ENCODE assay signal across 14 cellular contexts in the genomic region with DNA sequence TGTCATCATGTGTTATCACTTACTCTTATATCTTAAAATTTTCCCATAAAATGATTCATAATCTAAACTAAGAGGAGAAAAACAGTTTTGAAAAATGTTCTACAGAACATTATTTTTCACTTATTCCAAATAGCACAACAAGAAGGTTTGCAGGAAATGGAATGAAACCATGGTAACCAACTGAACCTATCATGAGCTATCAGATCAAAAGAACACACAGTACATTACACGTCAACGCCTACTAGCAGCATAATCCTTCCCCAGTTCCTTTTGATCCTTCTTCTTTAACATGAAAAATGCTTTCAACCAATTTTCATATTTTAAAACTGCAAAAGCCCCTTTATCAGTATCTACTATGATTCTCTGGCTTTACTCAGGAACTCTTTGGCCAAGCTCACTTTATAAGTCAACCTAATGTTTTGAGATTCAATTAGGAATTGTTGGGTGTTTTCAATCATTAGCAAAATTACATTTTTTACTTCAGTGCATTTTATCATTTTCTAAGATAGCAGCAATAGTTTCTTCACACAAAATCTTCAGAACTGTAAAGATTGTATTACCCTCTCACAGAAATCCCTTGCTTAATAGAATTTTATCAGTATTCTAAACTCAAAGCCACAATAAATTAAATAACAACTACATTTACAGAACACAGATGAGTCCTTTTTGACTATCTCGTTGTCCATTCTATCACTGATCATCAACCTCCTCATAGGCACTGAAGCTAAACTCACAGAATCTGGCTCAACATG.
DNase-seq lines count a peak whose midpoint lies in the region; ATAC-seq and TF ChIP-seq lines count a peak whose summit lies in the region.
"Had no signal": no experiment of that assay in that cellular context is flagged by ENCODE, and none has a peak within 500 bp of the region (broad histone marks: within the 10 kb centered on the region; RNA-seq: fewer than 3 reads in every experiment).

No MANE protein-coding gene starts in this region.

- H3K9me2 ChIP-seq in Loucy (replicated peaks; ENCODE audit: low read depth, low read length): no peaks in the 10 kb centered on the region

- no peak overlapping the region for H3K27ac Mint-ChIP-seq in stimulated activated memory B cell treated with anti-CD40 and anti-IgM and Interleukin-4, amounts not matched to agents 10 μg/mL and 1 μg/mL and 100 μg/mL, for 72 hours
- H3K27ac Mint-ChIP-seq: T-helper 1 cell treated with Interleukin-12 subunit alpha and Interleukin-12 subunit beta and Interleukin-4 antibody, amounts not matched to agents 30 μg/mL and 1 μg/mL, for 36 hours had no signal

- H3K9ac ChIP-seq in BLaER1: no peak overlapping the region
- H3K9ac ChIP-seq in Loucy (ENCODE audit: low read depth, low read length, poor library complexity, severe bottlenecking): no peak overlapping the region

- no peaks in the 10 kb centered on the region for H3F3A ChIP-seq in Loucy (ENCODE audit: low read depth)

- no peaks in the 10 kb centered on the region for H3K9me3 Mint-ChIP-seq in stimulated activated memory B cell treated with anti-CD40 and anti-IgM and Interleukin-4, amounts not matched to agents 10 μg/mL and 1 μg/mL and 100 μg/mL, for 72 hours
- H3K9me3 Mint-ChIP-seq: T-helper 1 cell treated with Interleukin-12 subunit alpha and Interleukin-12 subunit beta and Interleukin-4 antibody, amounts not matched to agents 30 μg/mL and 1 μg/mL, for 36 hours had no signal

- H3K36me3 Mint-ChIP-seq in stimulated activated memory B cell treated with anti-CD40 and anti-IgM and Interleukin-4, amounts not matched to agents 10 μg/mL and 1 μg/mL and 100 μg/mL, for 72 hours: no peaks in the 10 kb centered on the region

- H3K27me3 ChIP-seq in BLaER1: no peaks in the 10 kb centered on the region
- H3K27me3 ChIP-seq in Loucy (ENCODE audit: insufficient read depth, low read length, poor library complexity, severe bottlenecking): no peaks in the 10 kb centered on the region
- no peaks in the 10 kb centered on the region for H3K27me3 ChIP-seq in brain microvascular endothelial cell (replicated peaks)

- H2AFZ ChIP-seq in Loucy (ENCODE audit: low read length): peak overlapping the region; percentile 49

- H3K4me3 ChIP-seq in BLaER1: no peak overlapping the region
- H3K4me3 ChIP-seq in Loucy (ENCODE audit: low read length, poor library complexity, severe bottlenecking): no peak overlapping the region
- no peak overlapping the region for H3K4me3 ChIP-seq in brain microvascular endothelial cell (ENCODE audit: low read depth, low read length)
- H3K4me3 ChIP-seq: lung had no signal

- H3K4me3 Mint-ChIP-seq in stimulated activated memory B cell treated with anti-CD40 and anti-IgM and Interleukin-4, amounts not matched to agents 10 μg/mL and 1 μg/mL and 100 μg/mL, for 72 hours: no peak overlapping the region
- H3K4me3 Mint-ChIP-seq: T-helper 1 cell treated with Interleukin-12 subunit alpha and Interleukin-12 subunit beta and Interleukin-4 antibody, amounts not matched to agents 30 μg/mL and 1 μg/mL, for 36 hours had no signal

- ATAC-seq in stimulated activated memory B cell treated with anti-CD40 and anti-IgM and Interleukin-4, amounts not matched to agents 10 μg/mL and 1 μg/mL and 100 μg/mL, for 72 hours: no peak
- ATAC-seq in HG02840 (IDR thresholded peaks at IDR 0.05; ENCODE audit: low FRiP score, unreplicated experiment): no peak

- H3K4me1 ChIP-seq in BLaER1: peaks cover 19% of the 10 kb centered on the region
- H3K4me1 ChIP-seq in Loucy (ENCODE audit: insufficient read depth, low read length, poor library complexity, severe bottlenecking): peaks cover 17% of the 10 kb centered on the region

- H3K36me3 ChIP-seq in BLaER1: no peaks in the 10 kb centered on the region
- H3K36me3 ChIP-seq in Loucy (ENCODE audit: insufficient read depth, low read length): no peaks in the 10 kb centered on the region
- no peaks in the 10 kb centered on the region for H3K36me3 ChIP-seq in brain microvascular endothelial cell (replicated peaks)

- in situ Hi-C loops in brain microvascular endothelial cell (cut with HindIII; ENCODE audit: low pct_ligation_motif_present, low sequenced_read_pairs): no loop called here

- H3K79me2 ChIP-seq in Loucy (ENCODE audit: insufficient read depth, low read length): no peaks in the 10 kb centered on the region

- H3K4me2 ChIP-seq in BLaER1 (peak overlapping the region; percentile 17; the same call in 1 of the 2 replicates), Loucy (ENCODE audit: low read depth, low read length, poor library complexity, severe bottlenecking) (peak overlapping the region; percentile 45)

- peak; percentile 6 for DNase-seq in brain microvascular endothelial cell
- DNase-seq in lung microvascular endothelial cell (ENCODE audit: low read depth in 2 of 2): peak; percentile 74 to 76
- DNase-seq in NCI-H146 treated with DMSO at 0.1 percent for 48 hours (lab: John Stamatoyannopoulos, UW; ENCODE audit: unreplicated experiment): no peak
- no peak for DNase-seq in DMS79 (lab: John Stamatoyannopoulos, UW)
- DNase-seq: effector CD4-positive, alpha-beta T cell; GDM1; Kasumi-1; NCI-H2107 had no signal

- H3K9me3 ChIP-seq in BLaER1: no peaks in the 10 kb centered on the region
- no peaks in the 10 kb centered on the region for H3K9me3 ChIP-seq in Loucy (ENCODE audit: insufficient read depth, low read depth, low read length)

- H3K27me3 Mint-ChIP-seq in stimulated activated memory B cell treated with anti-CD40 and anti-IgM and Interleukin-4, amounts not matched to agents 10 μg/mL and 1 μg/mL and 100 μg/mL, for 72 hours: no peaks in the 10 kb centered on the region

- TF ChIP-seq CTCF in Loucy (conservative IDR thresholded peaks at IDR 0.05; ENCODE audit: low read length) (no peak), brain microvascular endothelial cell (IDR thresholded peaks at IDR 0.05; ENCODE audit: low read depth, low read length, missing control alignments) (no peak)

- no peak overlapping the region for H3K27ac ChIP-seq in BLaER1
- H3K27ac ChIP-seq in brain microvascular endothelial cell: no peak overlapping the region

- H4K20me1 ChIP-seq in BLaER1 (no peaks in the 10 kb centered on the region), Loucy (ENCODE audit: insufficient read depth, low read length, poor library complexity, severe bottlenecking) (no peaks in the 10 kb centered on the region)

- H3K4me1 Mint-ChIP-seq in stimulated activated memory B cell treated with anti-CD40 and anti-IgM and Interleukin-4, amounts not matched to agents 10 μg/mL and 1 μg/mL and 100 μg/mL, for 72 hours: no peaks in the 10 kb centered on the region

Comparison
In these comparisons a context has a peak if more than half of its experiments do, and no peak if none do; other contexts are left out.
1. DNase-seq: peak in brain microvascular endothelial cell (single experiment) and lung microvascular endothelial cell (2 of 2); none in NCI-H146 treated with DMSO at 0.1 percent for 48 hours (single experiment) and DMS79 (single experiment).